In genomic region chr13:51675385-51675784, GRCh38 we compare ENCODE assay signal across 17 cellular contexts.
"Had no signal": no experiment of that assay in that cellular context is flagged by ENCODE, and none has a peak within 500 bp of the region (broad histone marks: within the 10 kb centered on the region; RNA-seq: fewer than 3 reads in every experiment).

No MANE protein-coding gene starts in this region.

- H3K9me3 ChIP-seq: right atrium auricular region, upper lobe of right lung had no signal

- H3K4me3 ChIP-seq: coronary artery, hepatocyte, right atrium auricular region, upper lobe of right lung had no signal

- H3K27me3 ChIP-seq: hepatocyte, right atrium auricular region, upper lobe of right lung had no signal

- H3K36me3 ChIP-seq: right atrium auricular region, upper lobe of right lung had no signal

- FAIRE-seq: endothelial cell of umbilical vein, small intestine had no signal

- DNase-seq: activated CD4-positive, alpha-beta T cell treated with anti-CD3 and anti-CD28 coated beads, Interleukin-2, amount 10 ng/mL, durations not matched to agents 24 days and 14 days; activated CD4-positive, CD25-positive, alpha-beta regulatory T cell; activated CD8-positive, alpha-beta memory T cell treated with anti-CD3 and anti-CD28 coated beads, Interleukin-2, amount 50 U/mL, for 4 hours; activated CD8-positive, alpha-beta T cell treated with anti-CD3 and anti-CD28 coated beads, Interleukin-2, amount 10 ng/mL, durations not matched to agents 7 days and 5 days; activated effector memory CD4-positive, alpha-beta T cell treated with anti-CD3 and anti-CD28 coated beads, Interleukin-2, amount 50 U/mL, for 16 hours; activated T-cell treated with anti-CD3 and anti-CD28 coated beads, Interleukin-2, amount 50 U/mL, for 48 hours; left ventricle myocardium superior; nephron progenitor cell; occipital lobe; small intestine; stimulated activated naive CD8-positive, alpha-beta T cell treated with anti-CD3 and anti-CD28 coated beads, Interleukin-15, Interleukin-2, amounts not matched to agents 100 U/mL and 50 U/mL, for 24 hours; T-helper 2 cell; upper lobe of right lung had no signal

- H3K27ac ChIP-seq: coronary artery, right atrium auricular region had no signal
